ENCODE assay signal across 20 cellular contexts in the genomic region with DNA sequence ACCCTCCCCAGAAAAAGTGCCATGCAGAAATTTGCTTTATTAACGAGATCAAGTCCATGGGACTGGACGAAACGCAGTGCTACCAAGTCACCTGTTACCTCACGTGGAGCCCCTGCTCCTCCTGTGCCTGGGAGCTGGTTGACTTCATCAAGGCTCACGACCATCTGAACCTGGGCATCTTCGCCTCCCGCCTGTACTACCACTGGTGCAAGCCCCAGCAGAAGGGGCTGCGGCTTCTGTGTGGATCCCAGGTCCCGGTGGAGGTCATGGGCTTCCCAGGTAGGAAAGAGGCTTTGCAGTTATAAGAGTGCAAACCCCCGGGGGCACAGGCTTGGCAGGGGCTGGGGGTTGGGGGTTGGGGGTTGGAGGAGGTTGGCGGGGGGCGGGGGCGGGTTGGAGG. TPM values are rescaled to one million over a fixed set of nuclear protein-coding genes. Genes with fewer than 3 reads are reported as not detected.
DNase-seq lines count a peak whose midpoint lies in the region; ATAC-seq, FAIRE-seq and TF ChIP-seq lines count a peak whose summit lies in the region.
"Had no signal": no experiment of that assay in that cellular context is flagged by ENCODE, and none has a peak within 500 bp of the region (broad histone marks: within the 10 kb centered on the region; RNA-seq: fewer than 3 reads in every experiment).

No MANE protein-coding gene starts in this region.

- H3K9me3 ChIP-seq in H1 (ENCODE audit: insufficient read depth in 2 of 2, low read depth in 1 of 2, low read length in 1 of 2) (no peaks in the 10 kb centered on the region), trophoblast cell (ENCODE audit: insufficient read depth, low read depth, low read length) (peaks cover 2% of the 10 kb centered on the region)

- H3K9me3 Mint-ChIP-seq in stimulated activated memory B cell treated with anti-CD40 and anti-IgM and Interleukin-4, amounts not matched to agents 10 μg/mL and 1 μg/mL and 100 μg/mL, for 72 hours: no peaks in the 10 kb centered on the region
- H3K9me3 Mint-ChIP-seq in activated CD8-positive, alpha-beta memory T cell treated with anti-CD3 and anti-CD28 coated beads, Interleukin-2, amount 10 ng/mL, durations not matched to agents 7 days and 5 days (ENCODE audit: low read depth): no peaks in the 10 kb centered on the region
- no peaks in the 10 kb centered on the region for H3K9me3 Mint-ChIP-seq in activated naive CD8-positive, alpha-beta T cell treated with anti-CD3 and anti-CD28 coated beads for 36 hours

- H3K14ac ChIP-seq in H1 (ENCODE audit: insufficient read length): no peak overlapping the region
- H3K14ac ChIP-seq in trophoblast cell (ENCODE audit: low read length): no peak overlapping the region

- no peak for TF ChIP-seq RAD21 in H1 (IDR thresholded peaks at IDR 0.05 in 1 of 2, conservative IDR thresholded peaks at IDR 0.05 in 1 of 2; ENCODE audit: low read depth in 2 of 2, low read length in 2 of 2)

- no peak for FAIRE-seq in H1 (lab: Jason Lieb, UNC)

- CTCF ChIA-PET in GM10248 (lab: Yijun Ruan, JAX) (interaction anchor here (1.1 kb wide), 1 partner anchor 232 kb away, joined by 3 read pairs; no protein-coding TSS in a partner anchor), HEK293T (lab: Yijun Ruan, JAX) (no interaction called here), H1 (lab: Charles Lee; ENCODE audit: partially characterized antibody) (interaction anchor here (0.6 kb wide), 1 partner anchor 48 kb away, joined by 4 read pairs; no protein-coding TSS in a partner anchor)
- CTCF ChIA-PET in activated CD8-positive, alpha-beta memory T cell treated with anti-CD3 and anti-CD28 coated beads, Interleukin-2, amount 10 ng/mL, durations not matched to agents 7 days and 5 days (lab: Charles Lee): interaction anchor here (3.7 kb wide), 1 partner anchor 17 kb away, joined by 16 read pairs; no protein-coding TSS in a partner anchor

- peak; percentile 18 for DNase-seq in GM10248 (ENCODE audit: extremely low spot score)
- DNase-seq in HEK293T (ENCODE audit: extremely low spot score): peak; percentile 6
- no peak for DNase-seq in H1 (ENCODE audit: low read depth in 1 of 2, low spot score in 2 of 2)
- no peak for DNase-seq in trophoblast cell
- DNase-seq in activated CD8-positive, alpha-beta memory T cell treated with anti-CD3 and anti-CD28 coated beads, Interleukin-2, amount 10 ng/mL, durations not matched to agents 7 days and 5 days: no peak
- no peak for DNase-seq in activated naive CD8-positive, alpha-beta T cell treated with anti-CD3 and anti-CD28 coated beads for 36 hours
- DNase-seq: AML-193, GDM1, GM23248, NCI-H1417, NCI-H187 treated with DMSO at 0.1 percent for 48 hours, NCI-H2227 treated with DMSO at 0.1 percent for 48 hours, NCI-H524, NCI-H82, OCI-M1, Right ventricle myocardium superior had no signal

- H3K27me3 Mint-ChIP-seq in stimulated activated memory B cell treated with anti-CD40 and anti-IgM and Interleukin-4, amounts not matched to agents 10 μg/mL and 1 μg/mL and 100 μg/mL, for 72 hours: no peaks in the 10 kb centered on the region
- no peaks in the 10 kb centered on the region for H3K27me3 Mint-ChIP-seq in activated CD8-positive, alpha-beta memory T cell treated with anti-CD3 and anti-CD28 coated beads, Interleukin-2, amount 10 ng/mL, durations not matched to agents 7 days and 5 days
- H3K27me3 Mint-ChIP-seq in activated naive CD8-positive, alpha-beta T cell treated with anti-CD3 and anti-CD28 coated beads for 36 hours: no peaks in the 10 kb centered on the region

- H2BK120ac ChIP-seq in H1 (replicated peaks; ENCODE audit: low read depth, low read length) (peak overlapping the region; percentile 54), trophoblast cell (ENCODE audit: insufficient read depth, low read length, poor library complexity) (no peak overlapping the region)

- H3K4me1 ChIP-seq in H1 (replicated peaks in 1 of 4; ENCODE audit: control insufficient read depth in 3 of 4, insufficient read depth in 4 of 4, low read length in 3 of 4) (peaks cover 0 to 24% (median 9%) of the 10 kb centered on the region in 4 experiments; a peak in 6 of 7 replicates), trophoblast cell (ENCODE audit: control insufficient read depth in 1 of 2, insufficient read depth in 2 of 2, low read length in 2 of 2) (peaks cover 8 to 10% of the 10 kb centered on the region in 2 experiments)

- H4K20me1 ChIP-seq in H1 (replicated peaks in 1 of 2; ENCODE audit: control insufficient read depth in 1 of 2, insufficient read depth in 2 of 2, low read length in 2 of 2): no peaks in the 10 kb centered on the region

- H3K9ac ChIP-seq in H1 (replicated peaks in 1 of 4; ENCODE audit: extremely low read depth in 1 of 4, low read depth in 3 of 4, low read length in 3 of 4) (no peak overlapping the region), trophoblast cell (ENCODE audit: low read length) (no peak overlapping the region)
- H3K9ac ChIP-seq: GM23248, KMS-11 had no signal

- 79% methylated on average over 9 of the region's 13 CpGs; no CpG with 5 or more reads in 1 of the 2 experiments for WGBS in H1 (ENCODE audit: extremely low coverage in 1 of 2, insufficient coverage in 1 of 2, insufficient read length in 1 of 2, insufficient replicate concordance in 2 of 2, low coverage in 1 of 2, low lambda C conversion rate in 2 of 2, missing lambda C conversion rate in 1 of 2), 2 experiments
- WGBS in trophoblast cell (ENCODE audit: extremely low coverage, insufficient coverage, insufficient read length): no CpG with 5 or more reads among the region's 13 CpGs

- no peak for TF ChIP-seq POLR2A in H1 (IDR thresholded peaks at IDR 0.05; ENCODE audit: control extremely low read depth in 1 of 2, low read depth in 2 of 2, low read length in 2 of 2)

- H2BK20ac ChIP-seq in H1 (ENCODE audit: low read length): 0 out of 2 replicates have a peak overlapping the region, but pooled peaks have one; percentile 29

- no peak overlapping the region for H3K23ac ChIP-seq in H1 (ENCODE audit: insufficient read length)
- H3K23ac ChIP-seq in trophoblast cell (ENCODE audit: low read length): no peak overlapping the region

- no peak overlapping the region for H3K27ac ChIP-seq in H1 (ENCODE audit: low read depth, low read length)
- H3K27ac ChIP-seq in trophoblast cell (ENCODE audit: low read depth, low read length): no peak overlapping the region
- H3K27ac ChIP-seq: GM23248, KMS-11 had no signal

- TF ChIP-seq CTCF in GM10248 (IDR thresholded peaks at IDR 0.05; ENCODE audit: control extremely low read depth, extremely low read depth, low read depth, missing control alignments) (no peak), H1 (IDR thresholded peaks at IDR 0.05; ENCODE audit: control extremely low read depth in 1 of 3, insufficient read depth in 1 of 3, low read depth in 1 of 3, low read length in 3 of 3) (no peak)

- peak overlapping the region; percentile 94; the same call in 1 of the 2 replicates for H2BK15ac ChIP-seq in H1 (ENCODE audit: low read length)

- H4K91ac ChIP-seq in H1 (replicated peaks; ENCODE audit: insufficient read length, low read length) (peak overlapping the region; percentile 97), trophoblast cell (ENCODE audit: low read depth, low read length) (no peak overlapping the region)

- no peak overlapping the region for H3K56ac ChIP-seq in H1 (replicated peaks; ENCODE audit: insufficient read length, low read depth, low read length)

- TF ChIP-seq EP300 in H1 (IDR thresholded peaks at IDR 0.05; ENCODE audit: borderline replicate concordance in 1 of 2, low read depth in 2 of 2, low read length in 2 of 2): no peak

- H3K23me2 ChIP-seq in H1 (ENCODE audit: low read depth, low read length): no peaks in the 10 kb centered on the region

- H3K18ac ChIP-seq in H1 (ENCODE audit: extremely low read depth, low read length): no peak overlapping the region
- no peak overlapping the region for H3K18ac ChIP-seq in trophoblast cell (ENCODE audit: low read length)

- no peaks in the 10 kb centered on the region for H3K36me3 Mint-ChIP-seq in stimulated activated memory B cell treated with anti-CD40 and anti-IgM and Interleukin-4, amounts not matched to agents 10 μg/mL and 1 μg/mL and 100 μg/mL, for 72 hours
- H3K36me3 Mint-ChIP-seq in activated CD8-positive, alpha-beta memory T cell treated with anti-CD3 and anti-CD28 coated beads, Interleukin-2, amount 10 ng/mL, durations not matched to agents 7 days and 5 days: peaks cover 28% of the 10 kb centered on the region
- no peaks in the 10 kb centered on the region for H3K36me3 Mint-ChIP-seq in activated naive CD8-positive, alpha-beta T cell treated with anti-CD3 and anti-CD28 coated beads for 36 hours

- H4K8ac ChIP-seq in H1 (ENCODE audit: extremely low read depth, insufficient read depth, low read length): no peak overlapping the region
- no peak overlapping the region for H4K8ac ChIP-seq in trophoblast cell (ENCODE audit: low read depth, low read length)

- no peaks in the 10 kb centered on the region for H3K79me2 ChIP-seq in H1 (ENCODE audit: control insufficient read depth in 1 of 2, insufficient read depth in 2 of 2, low read length in 2 of 2)
- peaks cover 3% of the 10 kb centered on the region for H3K79me2 ChIP-seq in trophoblast cell (ENCODE audit: control insufficient read depth, insufficient read depth, low read length, poor library complexity)

- peak overlapping the region; percentile 30; the same call in 1 of the 2 replicates for H2AFZ ChIP-seq in H1 (ENCODE audit: low read length)
- no peak overlapping the region for H2AFZ ChIP-seq in trophoblast cell (ENCODE audit: insufficient read depth, low read length, poor library complexity)
- H2AFZ ChIP-seq: GM23248 had no signal

- no peak overlapping the region for H4K12ac ChIP-seq in trophoblast cell (ENCODE audit: low read depth, low read length)

- no peak overlapping the region for H2BK5ac ChIP-seq in H1 (ENCODE audit: low read depth, low read length)
- H2BK5ac ChIP-seq in trophoblast cell (ENCODE audit: low read depth, low read length, poor library complexity): no peak overlapping the region

- H3K4me1 Mint-ChIP-seq in stimulated activated memory B cell treated with anti-CD40 and anti-IgM and Interleukin-4, amounts not matched to agents 10 μg/mL and 1 μg/mL and 100 μg/mL, for 72 hours: peaks cover 50% of the 10 kb centered on the region
- H3K4me1 Mint-ChIP-seq in activated CD8-positive, alpha-beta memory T cell treated with anti-CD3 and anti-CD28 coated beads, Interleukin-2, amount 10 ng/mL, durations not matched to agents 7 days and 5 days: peaks cover 41% of the 10 kb centered on the region
- H3K4me1 Mint-ChIP-seq in activated naive CD8-positive, alpha-beta T cell treated with anti-CD3 and anti-CD28 coated beads for 36 hours: peaks cover 40% of the 10 kb centered on the region

- POLR2A ChIA-PET in GM10248 (lab: Yijun Ruan, JAX) (no interaction called here), HEK293T (lab: Yijun Ruan, JAX) (no interaction called here), H1 (lab: Charles Lee; ENCODE audit: partially characterized antibody) (interaction anchor here (1.2 kb wide), 1 partner anchor 61 kb away, joined by 3 read pairs; no protein-coding TSS in a partner anchor)

- H3K79me1 ChIP-seq in H1 (ENCODE audit: low read depth, low read length): no peaks in the 10 kb centered on the region
- H3K79me1 ChIP-seq in trophoblast cell (ENCODE audit: low read length): peaks cover 9% of the 10 kb centered on the region

- peak overlapping the region; percentile 92 for H3K27ac Mint-ChIP-seq in stimulated activated memory B cell treated with anti-CD40 and anti-IgM and Interleukin-4, amounts not matched to agents 10 μg/mL and 1 μg/mL and 100 μg/mL, for 72 hours
- H3K27ac Mint-ChIP-seq in activated CD8-positive, alpha-beta memory T cell treated with anti-CD3 and anti-CD28 coated beads, Interleukin-2, amount 10 ng/mL, durations not matched to agents 7 days and 5 days: no peak overlapping the region
- no peak overlapping the region for H3K27ac Mint-ChIP-seq in activated naive CD8-positive, alpha-beta T cell treated with anti-CD3 and anti-CD28 coated beads for 36 hours

- H3K27me3 ChIP-seq in H1 (replicated peaks in 1 of 4; ENCODE audit: control insufficient read depth in 3 of 4, extremely low read depth in 1 of 4, insufficient read depth in 3 of 4, low read length in 3 of 4) (no peaks in the 10 kb centered on the region), trophoblast cell (ENCODE audit: insufficient read depth, low read length) (no peaks in the 10 kb centered on the region)

- peak overlapping the region; percentile 59 for H4K5ac ChIP-seq in H1 (ENCODE audit: insufficient read length, low read depth, low read length)

- no peaks in the 10 kb centered on the region for H3K36me3 ChIP-seq in H1 (ENCODE audit: control insufficient read depth in 2 of 4, insufficient read depth in 4 of 4, low read length in 3 of 4)
- H3K36me3 ChIP-seq in trophoblast cell (ENCODE audit: control insufficient read depth in 1 of 2, insufficient read depth in 2 of 2, low read length in 2 of 2): no peaks in the 10 kb centered on the region

- H3K4me2 ChIP-seq in H1 (ENCODE audit: insufficient read depth in 1 of 2, low read depth in 2 of 2, low read length in 2 of 2) (0 out of 4 replicates have a peak overlapping the region, but pooled peaks of 1 of the 2 experiments have one; percentile 20), trophoblast cell (ENCODE audit: low read length) (no peak overlapping the region)
- H3K4me2 ChIP-seq: KMS-11 had no signal

- no peak overlapping the region for H3K4me3 Mint-ChIP-seq in stimulated activated memory B cell treated with anti-CD40 and anti-IgM and Interleukin-4, amounts not matched to agents 10 μg/mL and 1 μg/mL and 100 μg/mL, for 72 hours
- no peak overlapping the region for H3K4me3 Mint-ChIP-seq in activated CD8-positive, alpha-beta memory T cell treated with anti-CD3 and anti-CD28 coated beads, Interleukin-2, amount 10 ng/mL, durations not matched to agents 7 days and 5 days
- H3K4me3 Mint-ChIP-seq in activated naive CD8-positive, alpha-beta T cell treated with anti-CD3 and anti-CD28 coated beads for 36 hours: no peak overlapping the region

- ATAC-seq in stimulated activated memory B cell treated with anti-CD40 and anti-IgM and Interleukin-4, amounts not matched to agents 10 μg/mL and 1 μg/mL and 100 μg/mL, for 72 hours: no peak
- ATAC-seq in activated CD8-positive, alpha-beta memory T cell treated with anti-CD3 and anti-CD28 coated beads, Interleukin-2, amount 10 ng/mL, durations not matched to agents 7 days and 5 days: no peak

- H3K4ac ChIP-seq in H1 (replicated peaks; ENCODE audit: insufficient read length, low read depth, low read length): no peak overlapping the region
- H3K4ac ChIP-seq in trophoblast cell (ENCODE audit: low read depth, low read length): no peak overlapping the region

- H2BK12ac ChIP-seq in H1 (ENCODE audit: low read depth, low read length): peak overlapping the region; percentile 55; the same call in 1 of the 2 replicates
- H2BK12ac ChIP-seq in trophoblast cell (ENCODE audit: low read length): no peak overlapping the region

- H3K4me3 ChIP-seq in H1 (ENCODE audit: extremely low read depth in 1 of 4, insufficient read depth in 2 of 4, low read depth in 3 of 4, low read length in 4 of 4) (no peak overlapping the region), trophoblast cell (ENCODE audit: low read depth, low read length) (no peak overlapping the region)
- H3K4me3 ChIP-seq: GM23248 had no signal

- no peak overlapping the region for H2AK5ac ChIP-seq in H1 (ENCODE audit: low read depth, low read length)
- H2AK5ac ChIP-seq in trophoblast cell (ENCODE audit: low read length): no peak overlapping the region

RNA-seq across cellular contexts. Expression of a gene that starts 4.2 kb away (rescaled TPM):
- 0.47 and 0.48 TPM in 2 replicates for total RNA-seq in H1 (2021; fragmentation: NEBNext Ultra II Directional; extraction: Animal tissue kit (Norgen Biotek cat#: 25700))
- polyA plus RNA-seq in H1 (2011; rRNA removed): 0.52 and 0.56 TPM in 2 replicates
- polyA plus RNA-seq in H1 (2011; cell fraction: cytosol; rRNA removed): 0.45 TPM
- polyA plus RNA-seq in H1 (2011; cell fraction: nucleus; rRNA removed): 0.58 TPM
- 0.44 to 1.3 TPM (median 0.92 TPM) in 3 of 4 replicates, not detected in the other for polyA plus RNA-seq in H1 (2012, experiment 1 of 2)
- 0.63 TPM for polyA plus RNA-seq in H1 (2012, experiment 2 of 2)
- polyA plus RNA-seq in H1 (2013, experiment 1 of 2): 0.65 TPM
- 0.66 TPM for polyA plus RNA-seq in H1 (2013, experiment 2 of 2)
- polyA minus RNA-seq in H1 (2011; rRNA and poly(A)+ RNA removed): 1.4 and 1.8 TPM in 2 replicates
- polyA minus RNA-seq in H1 (2011; cell fraction: cytosol; rRNA and poly(A)+ RNA removed): not detected
- polyA minus RNA-seq in H1 (2011; cell fraction: nucleus; rRNA and poly(A)+ RNA removed): not detected
- polyA plus RNA-seq in trophoblast cell (2013): 0.94 and 1.1 TPM in 2 replicates
- 100 to 1,000 TPM in 1 of 2 experiments, 10 to 100 TPM in 1; 67.0 to 137 TPM for total RNA-seq in activated CD8-positive, alpha-beta memory T cell treated with anti-CD3 and anti-CD28 coated beads, Interleukin-2, amount 10 ng/mL, durations not matched to agents 7 days and 5 days
- total RNA-seq in activated naive CD8-positive, alpha-beta T cell treated with anti-CD3 and anti-CD28 coated beads for 36 hours: 1 to 10 TPM; 4.3 to 5.3 TPM
- total RNA-seq: Daoy, GM23248, HT-29, Right ventricle myocardium superior had no signal
- polyA plus RNA-seq: GM23248 had no signal

RNA-seq across cellular contexts. Expression of a gene that starts 24.2 kb away (rescaled TPM):
- 0.94 and 2.0 TPM in 2 replicates for total RNA-seq in H1 (2021; fragmentation: NEBNext Ultra II Directional; extraction: Animal tissue kit (Norgen Biotek cat#: 25700))
- 1.7 and 2.5 TPM in 2 replicates for polyA plus RNA-seq in H1 (2011; rRNA removed)
- 2.3 TPM for polyA plus RNA-seq in H1 (2011; cell fraction: cytosol; rRNA removed)
- polyA plus RNA-seq in H1 (2011; cell fraction: nucleus; rRNA removed): 2.7 TPM
- polyA plus RNA-seq in H1 (2012, experiment 1 of 2): 0.74 to 1.8 TPM (median 1.5 TPM) in 4 replicates
- 1.3 TPM for polyA plus RNA-seq in H1 (2012, experiment 2 of 2)
- 1.2 TPM for polyA plus RNA-seq in H1 (2013, experiment 1 of 2)
- polyA plus RNA-seq in H1 (2013, experiment 2 of 2): 1.1 TPM
- 2.6 and 2.7 TPM in 2 replicates for polyA minus RNA-seq in H1 (2011; rRNA and poly(A)+ RNA removed)
- polyA minus RNA-seq in H1 (2011; cell fraction: cytosol; rRNA and poly(A)+ RNA removed): 1.5 TPM
- 2.7 TPM for polyA minus RNA-seq in H1 (2011; cell fraction: nucleus; rRNA and poly(A)+ RNA removed)
- 1.4 and 1.8 TPM in 2 replicates for polyA plus RNA-seq in trophoblast cell (2013)
- 100 to 1,000 TPM; 146 to 196 TPM for total RNA-seq in activated CD8-positive, alpha-beta memory T cell treated with anti-CD3 and anti-CD28 coated beads, Interleukin-2, amount 10 ng/mL, durations not matched to agents 7 days and 5 days
- 10 to 100 TPM; 44.2 to 44.3 TPM for total RNA-seq in activated naive CD8-positive, alpha-beta T cell treated with anti-CD3 and anti-CD28 coated beads for 36 hours
- total RNA-seq: HT-29 had no signal

RNA-seq across cellular contexts. Expression of a gene that starts 51.3 kb away (rescaled TPM):
- 8.7 TPM in 2 replicates for total RNA-seq in H1 (2021; fragmentation: NEBNext Ultra II Directional; extraction: Animal tissue kit (Norgen Biotek cat#: 25700))
- polyA plus RNA-seq in H1 (2011; rRNA removed): 6.9 and 12.3 TPM in 2 replicates
- polyA plus RNA-seq in H1 (2011; cell fraction: cytosol; rRNA removed): 9.2 TPM
- polyA plus RNA-seq in H1 (2011; cell fraction: nucleus; rRNA removed): 15.9 TPM
- polyA plus RNA-seq in H1 (2012, experiment 1 of 2): 5.4 to 9.5 TPM (median 8.5 TPM) in 4 replicates
- polyA plus RNA-seq in H1 (2012, experiment 2 of 2): 7.8 TPM
- 5.7 TPM for polyA plus RNA-seq in H1 (2013, experiment 1 of 2)
- polyA plus RNA-seq in H1 (2013, experiment 2 of 2): 5.9 TPM
- 5.8 and 8.3 TPM in 2 replicates for polyA minus RNA-seq in H1 (2011; rRNA and poly(A)+ RNA removed)
- 5.1 TPM for polyA minus RNA-seq in H1 (2011; cell fraction: cytosol; rRNA and poly(A)+ RNA removed)
- polyA minus RNA-seq in H1 (2011; cell fraction: nucleus; rRNA and poly(A)+ RNA removed): 7.3 TPM
- 1.8 TPM in 2 replicates for polyA plus RNA-seq in trophoblast cell (2013)
- total RNA-seq in activated CD8-positive, alpha-beta memory T cell treated with anti-CD3 and anti-CD28 coated beads, Interleukin-2, amount 10 ng/mL, durations not matched to agents 7 days and 5 days: 10 to 100 TPM; 12.7 to 13.5 TPM
- total RNA-seq in activated naive CD8-positive, alpha-beta T cell treated with anti-CD3 and anti-CD28 coated beads for 36 hours: 10 to 100 TPM; 11.6 to 12.5 TPM

Comparison
In these comparisons a context has a peak if more than half of its experiments do, and no peak if none do; other contexts are left out.
1. DNase-seq: peak in GM10248 (single experiment) and HEK293T (single experiment); none in H1 (0 of 2), trophoblast cell (0 of 2), activated CD8-positive, alpha-beta memory T cell treated with anti-CD3 and anti-CD28 coated beads, Interleukin-2, amount 10 ng/mL, durations not matched to agents 7 days and 5 days (single experiment) and activated naive CD8-positive, alpha-beta T cell treated with anti-CD3 and anti-CD28 coated beads for 36 hours (single experiment).
2. RNA of a gene that starts 4.2 kb away (total RNA-seq): 67.0 to 137 TPM in activated CD8-positive, alpha-beta memory T cell treated with anti-CD3 and anti-CD28 coated beads, Interleukin-2, amount 10 ng/mL, durations not matched to agents 7 days and 5 days; 4.3 to 5.3 TPM in activated naive CD8-positive, alpha-beta T cell treated with anti-CD3 and anti-CD28 coated beads for 36 hours and 0.47 to 0.48 TPM in H1; every median in the first group is over 10 times any median in the second.
3. RNA of a gene that starts 24.2 kb away (total RNA-seq): 146 to 196 TPM in activated CD8-positive, alpha-beta memory T cell treated with anti-CD3 and anti-CD28 coated beads, Interleukin-2, amount 10 ng/mL, durations not matched to agents 7 days and 5 days and 44.2 to 44.3 TPM in activated naive CD8-positive, alpha-beta T cell treated with anti-CD3 and anti-CD28 coated beads for 36 hours; 0.94 to 2.0 TPM in H1; every median in the first group is over 10 times any median in the second.